In genomic region chr4:4578981-4579380, GRCh38 we compare ENCODE assay signal across 15 cellular contexts. TPM values are rescaled to one million over a fixed set of nuclear protein-coding genes. Genes with fewer than 3 reads are reported as not detected.
DNase-seq lines count a peak whose midpoint lies in the region; ATAC-seq and TF ChIP-seq lines count a peak whose summit lies in the region.
"Had no signal": no experiment of that assay in that cellular context is flagged by ENCODE, and none has a peak within 500 bp of the region (broad histone marks: within the 10 kb centered on the region; RNA-seq: fewer than 3 reads in every experiment).

No MANE protein-coding gene starts in this region.

- H3K18ac ChIP-seq in IMR-90 (ENCODE audit: low read depth, low read length): no peak overlapping the region

- H3K27me3 ChIP-seq in IMR-90 (ENCODE audit: control insufficient read depth, insufficient read depth, low read length): no peaks in the 10 kb centered on the region
- H3K27me3 ChIP-seq in spleen (replicated peaks in 1 of 7): peaks cover 0 to 7% (median 4%) of the 10 kb centered on the region in 7 donors

- no peak overlapping the region for H3K23ac ChIP-seq in IMR-90 (ENCODE audit: low read depth, low read length)

- ATAC-seq in IMR-90 (ENCODE audit: low read depth) (no peak), Right ventricle myocardium inferior (no peak), GM19035 (IDR thresholded peaks at IDR 0.05; ENCODE audit: unreplicated experiment) (no peak)
- ATAC-seq: A549 had no signal

- H4K8ac ChIP-seq in IMR-90 (ENCODE audit: low read depth in 2 of 2, low read length in 2 of 2): no peak overlapping the region

- TF ChIP-seq POLR2A in IMR-90 (IDR thresholded peaks at IDR 0.05; ENCODE audit: low read depth, low read length) (no peak), spleen (IDR thresholded peaks at IDR 0.05) (no peak)

- H2AK9ac ChIP-seq in IMR-90 (replicated peaks; ENCODE audit: low read depth, low read length, poor library complexity): no peak overlapping the region

- POLR2A ChIA-PET in IMR-90 (lab: Charles Lee; ENCODE audit: unreplicated experiment): no interaction called here

- CTCF ChIA-PET in IMR-90 (lab: Yijun Ruan, JAX): no interaction called here

- dilution Hi-C loops in IMR-90 (cut with HindIII; ENCODE audit: low sequenced_read_pairs, unreplicated experiment): no loop called here

- no peak overlapping the region for H3K4ac ChIP-seq in IMR-90 (ENCODE audit: low read depth, low read length)

- H3K79me1 ChIP-seq in IMR-90 (ENCODE audit: low read depth in 1 of 2, low read length in 2 of 2): peaks cover 0 to 6% of the 10 kb centered on the region in 2 experiments; a peak in 2 of 4 replicates

- WGBS in IMR-90 (ENCODE audit: extremely low coverage in 2 of 2, insufficient read length in 1 of 2), 2 experiments: no CpG with 5 or more reads among the region's 5 CpGs
- WGBS in spleen, 5 donors: 80 to 89% (median 81%) methylated on average over 4 to 5 of the region's 5 CpGs

- no peak overlapping the region for H2BK120ac ChIP-seq in IMR-90 (ENCODE audit: low read depth, low read length)

- H2AFZ ChIP-seq in IMR-90 (replicated peaks; ENCODE audit: low read length, poor library complexity): no peak overlapping the region

- H3K4me2 ChIP-seq in IMR-90 (ENCODE audit: low read depth, low read length): no peak overlapping the region
- H3K4me2 ChIP-seq: A549 had no signal

- no peak overlapping the region for H2BK20ac ChIP-seq in IMR-90 (ENCODE audit: low read depth, low read length)

- H2AK5ac ChIP-seq in IMR-90 (ENCODE audit: low read depth, low read length): no peak overlapping the region

- no peaks in the 10 kb centered on the region for H3K9me3 ChIP-seq in IMR-90 (ENCODE audit: control insufficient read depth, insufficient read depth, low read length)
- H3K9me3 ChIP-seq in spleen: no peaks in the 10 kb centered on the region
- H3K9me3 ChIP-seq: A549 had no signal

- no peak for TF ChIP-seq RAD21 in IMR-90 (IDR thresholded peaks at IDR 0.05; ENCODE audit: low read length)

- DNase-seq in COLO668 (lab: John Stamatoyannopoulos, UW; ENCODE audit: unreplicated experiment) (peak; percentile 53), IMR-90 (no peak), ecto neural progenitor cell (ENCODE audit: low spot score) (peak; percentile 92), myocyte (ENCODE audit: low read depth) (peak; percentile 80), spleen (no peak), HuH-7.5 (ENCODE audit: low spot score) (no peak), Right ventricle myocardium inferior (ENCODE audit: missing footprints) (no peak)
- DNase-seq: DMS79 treated with DMSO at 0.1 percent for 48 hours, GF-D8, HCEC 1CT, NCI-H1436 treated with DMSO at 0.1 percent for 48 hours, NCI-H446, RPMI8226 had no signal

- no peak overlapping the region for H4K5ac ChIP-seq in IMR-90 (ENCODE audit: low read depth, low read length)

- in situ Hi-C loops in IMR-90 (cut with MboI; ENCODE audit: low sequenced_read_pairs): no loop called here

- H3K4me3 ChIP-seq in IMR-90 (ENCODE audit: insufficient read depth, low read depth, low read length) (no peak overlapping the region), spleen (no peak overlapping the region)
- H3K4me3 ChIP-seq: A549 had no signal

- no peak overlapping the region for H4K91ac ChIP-seq in IMR-90 (ENCODE audit: insufficient read depth, low read depth, low read length)

- H2BK15ac ChIP-seq in IMR-90 (ENCODE audit: low read depth, low read length): no peak overlapping the region

- H3K14ac ChIP-seq in IMR-90 (replicated peaks; ENCODE audit: low read depth, low read length): 0 out of 2 replicates have a peak overlapping the region, but pooled peaks have one; percentile 18

- BruUV-seq in IMR-90 (replicated peaks; lab: Mats Ljungman, UMichigan): no TSS peak

- peaks cover 2% of the 10 kb centered on the region; the same call in 1 of the 2 replicates for H3K4me1 ChIP-seq in IMR-90 (ENCODE audit: control insufficient read depth, insufficient read depth, low read length)
- H3K4me1 ChIP-seq in spleen: peaks cover 0 to 18% (median 3%) of the 10 kb centered on the region in 6 donors
- H3K4me1 ChIP-seq: A549 had no signal

- TF ChIP-seq CTCF in IMR-90 (conservative IDR thresholded peaks at IDR 0.05; ENCODE audit: low read depth, low read length): no peak
- TF ChIP-seq CTCF in spleen (IDR thresholded peaks at IDR 0.05 in 8 of 11, conservative IDR thresholded peaks at IDR 0.05 in 3 of 11): no peak

- H2BK5ac ChIP-seq in IMR-90 (ENCODE audit: low read depth, low read length, poor library complexity, severe bottlenecking): no peak overlapping the region

- H3K27ac ChIP-seq in IMR-90 (ENCODE audit: insufficient read depth, low read length): no peak overlapping the region
- H3K27ac ChIP-seq in spleen: no peak overlapping the region
- H3K27ac ChIP-seq: A549 had no signal

- H3K56ac ChIP-seq in IMR-90 (ENCODE audit: extremely low read depth, insufficient read depth, low read length): no peak overlapping the region

- H3K9me1 ChIP-seq in IMR-90 (ENCODE audit: insufficient read depth, low read length): peaks cover 10% of the 10 kb centered on the region

- no peak overlapping the region for H3K9ac ChIP-seq in IMR-90 (ENCODE audit: low read depth, low read length)

- H4K20me1 ChIP-seq in IMR-90 (ENCODE audit: insufficient read depth, low read length): no peaks in the 10 kb centered on the region

- H3K36me3 ChIP-seq in IMR-90 (ENCODE audit: control insufficient read depth, insufficient read depth, low read length) (no peaks in the 10 kb centered on the region), spleen (no peaks in the 10 kb centered on the region)

- intact Hi-C loops in IMR-90 (cut with micrococcal nuclease): no loop called here
- intact Hi-C loops in spleen (cut with DNase I; ENCODE audit: low total_unique reads): no loop called here
- intact Hi-C loops in Right ventricle myocardium inferior (cut with DNase I): no loop called here

TF ChIP-seq in IMR-90, 13 proteins besides CTCF, POLR2A, EP300 and RAD21:
- no peak for TF ChIP-seq ELK1 (IDR thresholded peaks at IDR 0.05; ENCODE audit: borderline replicate concordance, low read depth, low read length)
- TF ChIP-seq CEBPB (IDR thresholded peaks at IDR 0.05; ENCODE audit: low read depth, low read length): no peak
- TF ChIP-seq BHLHE40 (IDR thresholded peaks at IDR 0.05; ENCODE audit: low read depth, low read length): no peak
- TF ChIP-seq RFX5 (IDR thresholded peaks at IDR 0.05; ENCODE audit: low read depth, low read length): no peak

RNA-seq across cellular contexts. Expression of gene STX18, which starts 37.1 kb away (rescaled TPM):
- 20.1 and 26.9 TPM in 2 replicates for total RNA-seq in IMR-90 (2012; rRNA removed)
- 20.2 and 23.4 TPM in 2 replicates for polyA plus RNA-seq in IMR-90 (2012; rRNA removed)
- 28.5 and 38.9 TPM in 2 replicates for polyA plus RNA-seq in IMR-90 (2012; cell fraction: cytosol; rRNA removed)
- 32.2 and 66.6 TPM in 2 replicates for polyA plus RNA-seq in IMR-90 (2012; cell fraction: nucleus; rRNA removed; ENCODE audit: low replicate concordance)
- 24.3 and 29.4 TPM in 2 replicates for total RNA-seq in myocyte
- polyA plus RNA-seq in myocyte (2012): 21.2 TPM
- 10 to 100 TPM; 28.2 to 45.8 (median 32.6) TPM for total RNA-seq in spleen
- polyA plus RNA-seq in spleen: 10 to 100 TPM; 19.0 to 27.7 (median 23.0) TPM
- total RNA-seq in Right ventricle myocardium inferior: 17.0 TPM

Comparison
In these comparisons a context has a peak if more than half of its experiments do, and no peak if none do; other contexts are left out.
1. DNase-seq: peak in COLO668 (single experiment), ecto neural progenitor cell (single experiment) and myocyte (single experiment); none in IMR-90 (single experiment), spleen (single experiment), HuH-7.5 (single experiment) and Right ventricle myocardium inferior (single experiment).